ENCODE assay signal across 22 cellular contexts in genomic region chr5:44795496-44795895, GRCh38.
"Had no signal": no experiment of that assay in that cellular context is flagged by ENCODE, and none has a peak within 500 bp of the region (broad histone marks: within the 10 kb centered on the region; RNA-seq: fewer than 3 reads in every experiment).

No MANE protein-coding gene starts in this region.

- H3K4me3 ChIP-seq: dorsolateral prefrontal cortex, lung, neural progenitor cell, right lobe of liver, thoracic aorta, tibial nerve, upper lobe of right lung, uterus had no signal

- H3K4me1 ChIP-seq: neural progenitor cell, parathyroid adenoma, right lobe of liver, tibial nerve, upper lobe of right lung, uterus had no signal

- H3K27ac Mint-ChIP-seq: naive thymus-derived CD4-positive, alpha-beta T cell; nephron; neural progenitor cell; progenitor cell of endocrine pancreas; stimulated activated naive B cell treated with anti-CD40 and anti-IgM and Interleukin-4, amounts not matched to agents 10 μg/mL and 1 μg/mL and 100 μg/mL, for 72 hours; stimulated activated naive CD8-positive, alpha-beta T cell treated with anti-CD3 and anti-CD28 coated beads, Interleukin-15, Interleukin-2, amounts not matched to agents 100 ng/mL and 50 ng/mL, for 24 hours had no signal

- ATAC-seq: left lobe of liver; naive thymus-derived CD4-positive, alpha-beta T cell; right lobe of liver; stimulated activated naive B cell treated with anti-CD40 and anti-IgM and Interleukin-4, amounts not matched to agents 10 μg/mL and 1 μg/mL and 100 μg/mL, for 72 hours; upper lobe of right lung had no signal

- H3K27ac ChIP-seq: dorsolateral prefrontal cortex, neural progenitor cell, parathyroid adenoma, right lobe of liver, thoracic aorta, tibial nerve, upper lobe of right lung, uterus had no signal

- H3K27me3 Mint-ChIP-seq: progenitor cell of endocrine pancreas had no signal

- DNase-seq: dorsolateral prefrontal cortex; effector CD4-positive, alpha-beta T cell; hypothalamus; mesenchymal stem cell; midbrain; naive thymus-derived CD4-positive, alpha-beta T cell; right lobe of liver; small intestine; stimulated activated CD4-positive, alpha-beta T cell treated with anti-CD3 and anti-CD28 coated beads, Interleukin-15, amount 100 ng/mL, for 24 hours; stimulated activated CD4-positive, alpha-beta T cell treated with anti-CD3 and anti-CD28 coated beads, Interleukin-2, amount 100 ng/mL, for 48 hours; stimulated activated naive B cell treated with anti-CD40 and anti-IgM and Interleukin-4, amounts not matched to agents 10 μg/mL and 1 μg/mL and 100 μg/mL, for 72 hours; upper lobe of right lung; uterus had no signal

- H2AFZ ChIP-seq: neural progenitor cell, parathyroid adenoma had no signal

- H3K36me3 ChIP-seq: right lobe of liver, thoracic aorta, upper lobe of right lung, uterus had no signal

- H3K9me3 ChIP-seq: right lobe of liver, upper lobe of right lung had no signal

- H3K9ac ChIP-seq: neural progenitor cell, parathyroid adenoma had no signal

- H3K4me1 Mint-ChIP-seq: nephron; neural progenitor cell; stimulated activated naive B cell treated with anti-CD40 and anti-IgM and Interleukin-4, amounts not matched to agents 10 μg/mL and 1 μg/mL and 100 μg/mL, for 72 hours had no signal

- H3K36me3 Mint-ChIP-seq: neural progenitor cell had no signal

- H3K79me2 ChIP-seq: parathyroid adenoma had no signal

- H3K4me3 Mint-ChIP-seq: naive thymus-derived CD4-positive, alpha-beta T cell; nephron; neural progenitor cell; stimulated activated naive B cell treated with anti-CD40 and anti-IgM and Interleukin-4, amounts not matched to agents 10 μg/mL and 1 μg/mL and 100 μg/mL, for 72 hours; stimulated activated naive CD8-positive, alpha-beta T cell treated with anti-CD3 and anti-CD28 coated beads, Interleukin-15, Interleukin-2, amounts not matched to agents 100 ng/mL and 50 ng/mL, for 24 hours had no signal

- H3K4me2 ChIP-seq: neural progenitor cell had no signal

- H3K27me3 ChIP-seq: dorsolateral prefrontal cortex, neural progenitor cell, right lobe of liver, tibial nerve, upper lobe of right lung, uterus had no signal
